ENCODE assay signal across 13 cellular contexts in genomic region chr6:154306696-154307095, GRCh38. TPM values are rescaled to one million over a fixed set of nuclear protein-coding genes. Genes with fewer than 3 reads are reported as not detected.
DNase-seq lines count a peak whose midpoint lies in the region; ATAC-seq and TF ChIP-seq lines count a peak whose summit lies in the region.
"Had no signal": no experiment of that assay in that cellular context is flagged by ENCODE, and none has a peak within 500 bp of the region (broad histone marks: within the 10 kb centered on the region; RNA-seq: fewer than 3 reads in every experiment).

No MANE protein-coding gene starts in this region.

- intact Hi-C loops in sigmoid colon (cut with DNase I) (no loop called here), Calu3 (cut with micrococcal nuclease; ENCODE audit: unreplicated experiment) (no loop called here)

- no peak for DNase-seq in central memory CD4-positive, alpha-beta T cell
- DNase-seq in NCI-H187 treated with DMSO at 0.1 percent for 48 hours (lab: John Stamatoyannopoulos, UW) = no peak
- no peak for DNase-seq in sigmoid colon
- no peak for DNase-seq in Calu3
- DNase-seq: activated naive CD8-positive, alpha-beta T cell treated with anti-CD3 and anti-CD28 coated beads for 36 hours; PC-3; stimulated activated CD4-positive, alpha-beta T cell treated with anti-CD3 and anti-CD28 coated beads, Interleukin-4, amount 100 ng/mL, for 1 hour had no signal

- H3K36me3 Mint-ChIP-seq in stimulated activated memory B cell treated with anti-CD40 and anti-IgM and Interleukin-4, amounts not matched to agents 10 μg/mL and 1 μg/mL and 100 μg/mL, for 72 hours = no peaks in the 10 kb centered on the region
- no peaks in the 10 kb centered on the region for H3K36me3 Mint-ChIP-seq in Calu3 (ENCODE audit: insufficient read depth, unreplicated experiment)
- H3K36me3 Mint-ChIP-seq: mesothelial cell of epicardium had no signal

- TF ChIP-seq CTCF in sigmoid colon (IDR thresholded peaks at IDR 0.05) (no peak), Calu3 (IDR thresholded peaks at IDR 0.05; ENCODE audit: unreplicated experiment) (no peak)

- TF ChIP-seq EP300 in sigmoid colon (IDR thresholded peaks at IDR 0.05) = no peak

- 88 to 96% methylated on average over 4 of the region's 4 CpGs for whole genome bisulfite sequencing in sigmoid colon, 2 donors

- H3K27me3 Mint-ChIP-seq in stimulated activated memory B cell treated with anti-CD40 and anti-IgM and Interleukin-4, amounts not matched to agents 10 μg/mL and 1 μg/mL and 100 μg/mL, for 72 hours = no peaks in the 10 kb centered on the region
- H3K27me3 Mint-ChIP-seq in Calu3 (ENCODE audit: unreplicated experiment) = no peaks in the 10 kb centered on the region

- H3K27ac ChIP-seq in sigmoid colon = no peak overlapping the region
- H3K27ac ChIP-seq: esophagus muscularis mucosa had no signal

- peaks cover 12% of the 10 kb centered on the region for H3K9me3 Mint-ChIP-seq in stimulated activated memory B cell treated with anti-CD40 and anti-IgM and Interleukin-4, amounts not matched to agents 10 μg/mL and 1 μg/mL and 100 μg/mL, for 72 hours
- H3K9me3 Mint-ChIP-seq in Calu3 (ENCODE audit: low read depth, unreplicated experiment) = no peaks in the 10 kb centered on the region

- peak overlapping the region; percentile 61 for H3K27ac Mint-ChIP-seq in stimulated activated memory B cell treated with anti-CD40 and anti-IgM and Interleukin-4, amounts not matched to agents 10 μg/mL and 1 μg/mL and 100 μg/mL, for 72 hours
- no peak overlapping the region for H3K27ac Mint-ChIP-seq in Calu3 (ENCODE audit: unreplicated experiment)
- H3K27ac Mint-ChIP-seq: activated naive CD8-positive, alpha-beta T cell treated with anti-CD3 and anti-CD28 coated beads for 36 hours; mesothelial cell of epicardium had no signal

- ATAC-seq in GM19035 (IDR thresholded peaks at IDR 0.05; ENCODE audit: unreplicated experiment) (peak; percentile 47), GM21737 (IDR thresholded peaks at IDR 0.05; ENCODE audit: unreplicated experiment) (peak; percentile 53), HG03159 (IDR thresholded peaks at IDR 0.05; ENCODE audit: unreplicated experiment) (peak; percentile 73)
- ATAC-seq in stimulated activated memory B cell treated with anti-CD40 and anti-IgM and Interleukin-4, amounts not matched to agents 10 μg/mL and 1 μg/mL and 100 μg/mL, for 72 hours = peak; percentile 91
- ATAC-seq: PC-3 had no signal

- peaks cover 0 to under 1% (median 0%) of the 10 kb centered on the region in 4 donors for H3K4me1 ChIP-seq in sigmoid colon

- H3K27me3 ChIP-seq in sigmoid colon = no peaks in the 10 kb centered on the region
- H3K27me3 ChIP-seq: esophagus muscularis mucosa had no signal

- no peak overlapping the region for H3K4me3 ChIP-seq in sigmoid colon
- H3K4me3 ChIP-seq: esophagus muscularis mucosa had no signal

- no peaks in the 10 kb centered on the region for H3K9me3 ChIP-seq in sigmoid colon
- H3K9me3 ChIP-seq: esophagus muscularis mucosa had no signal

- H3K36me3 ChIP-seq in sigmoid colon = no peaks in the 10 kb centered on the region
- H3K36me3 ChIP-seq: esophagus muscularis mucosa had no signal

- no peak for TF ChIP-seq POLR2A in sigmoid colon (IDR thresholded peaks at IDR 0.05)

- CTCF ChIA-PET in Calu3 (lab: Charles Lee) = no interaction called here

- H3K4me3 Mint-ChIP-seq in stimulated activated memory B cell treated with anti-CD40 and anti-IgM and Interleukin-4, amounts not matched to agents 10 μg/mL and 1 μg/mL and 100 μg/mL, for 72 hours = no peak overlapping the region
- H3K4me3 Mint-ChIP-seq in Calu3 (ENCODE audit: low read depth, unreplicated experiment) = no peak overlapping the region
- H3K4me3 Mint-ChIP-seq: activated naive CD8-positive, alpha-beta T cell treated with anti-CD3 and anti-CD28 coated beads for 36 hours; mesothelial cell of epicardium had no signal

- no TSS peak for BruUV-seq in Calu3 (replicated peaks; lab: Mats Ljungman, UMichigan)

- H3K4me1 Mint-ChIP-seq in stimulated activated memory B cell treated with anti-CD40 and anti-IgM and Interleukin-4, amounts not matched to agents 10 μg/mL and 1 μg/mL and 100 μg/mL, for 72 hours = peaks cover 37% of the 10 kb centered on the region
- no peaks in the 10 kb centered on the region for H3K4me1 Mint-ChIP-seq in Calu3 (ENCODE audit: low read depth, unreplicated experiment)
- H3K4me1 Mint-ChIP-seq: mesothelial cell of epicardium had no signal

RNA-seq across cellular contexts. Expression of gene IPCEF1, which starts 49.9 kb away (rescaled TPM):
- total RNA-seq in sigmoid colon (1 to 10 TPM in 1 of 4 donors, under 1 TPM in 3; 0.28 to 1.1 (median 0.69) TPM), Calu3 (2022) (0.29 and 0.52 TPM in 2 replicates)
- polyA plus RNA-seq in sigmoid colon = 1 to 10 TPM in 2 of 3 donors, under 1 TPM in 1; 0.46 to 5.5 (median 1.2) TPM
